In genomic region chr13:29423050-29423449, GRCh38 we compare ENCODE assay signal across 30 cellular contexts.
"Had no signal": no experiment of that assay in that cellular context is flagged by ENCODE, and none has a peak within 500 bp of the region (broad histone marks: within the 10 kb centered on the region; RNA-seq: fewer than 3 reads in every experiment).

No MANE protein-coding gene starts in this region.

- H3K4me2 ChIP-seq: smooth muscle cell had no signal

- H3K9me3 ChIP-seq: esophagus muscularis mucosa, gastroesophageal sphincter, heart right ventricle, mucosa of descending colon, prostate gland, right atrium auricular region, suprapubic skin had no signal

- H3K4me3 Mint-ChIP-seq: endodermal cell; mesothelial cell of epicardium; naive B cell; natural killer cell treated with Interleukin-12 subunit alpha and Interleukin-12 subunit beta and Interleukin-15 and Interleukin-18, amount 100 ng/mL, for 72 hours; neural crest cell; stimulated activated naive CD8-positive, alpha-beta T cell treated with anti-CD3 and anti-CD28 coated beads, Interleukin-15, amount 100 ng/mL, for 72 hours had no signal

- H3K36me3 Mint-ChIP-seq: mesothelial cell of epicardium; naive B cell; natural killer cell treated with Interleukin-12 subunit alpha and Interleukin-12 subunit beta and Interleukin-15 and Interleukin-18, amount 100 ng/mL, for 72 hours had no signal

- H3K27me3 ChIP-seq: right atrium auricular region had no signal

- H3K27ac Mint-ChIP-seq: endodermal cell; mesothelial cell of epicardium; naive B cell; natural killer cell treated with Interleukin-12 subunit alpha and Interleukin-12 subunit beta and Interleukin-15 and Interleukin-18, amount 100 ng/mL, for 72 hours; stimulated activated naive CD8-positive, alpha-beta T cell treated with anti-CD3 and anti-CD28 coated beads, Interleukin-15, amount 100 ng/mL, for 72 hours had no signal

- H3K36me3 ChIP-seq: esophagus muscularis mucosa, gastroesophageal sphincter, heart right ventricle, prostate gland, right atrium auricular region, suprapubic skin had no signal

- ATAC-seq: foreskin keratinocyte; gastroesophageal sphincter; heart right ventricle; left lobe of liver; mucosa of descending colon; natural killer cell treated with Interleukin-12 subunit alpha and Interleukin-12 subunit beta and Interleukin-15 and Interleukin-18, amount 100 ng/mL, for 72 hours; sciatic nerve; stimulated activated naive CD8-positive, alpha-beta T cell treated with anti-CD3 and anti-CD28 coated beads, Interleukin-15, amount 100 ng/mL, for 72 hours had no signal

- H3K9me3 Mint-ChIP-seq: endodermal cell; mesothelial cell of epicardium; natural killer cell treated with Interleukin-12 subunit alpha and Interleukin-12 subunit beta and Interleukin-15 and Interleukin-18, amount 100 ng/mL, for 72 hours; neural crest cell; stimulated activated naive CD8-positive, alpha-beta T cell treated with anti-CD3 and anti-CD28 coated beads, Interleukin-15, amount 100 ng/mL, for 72 hours had no signal

- H3K4me1 ChIP-seq: foreskin keratinocyte, prostate gland, right atrium auricular region had no signal

- FAIRE-seq: endothelial cell of umbilical vein, keratinocyte had no signal

- H3K4me1 Mint-ChIP-seq: naive B cell; stimulated activated naive CD8-positive, alpha-beta T cell treated with anti-CD3 and anti-CD28 coated beads, Interleukin-15, amount 100 ng/mL, for 72 hours had no signal

- H3K27ac ChIP-seq: dorsolateral prefrontal cortex, esophagus muscularis mucosa, foreskin keratinocyte, gastroesophageal sphincter, heart right ventricle, prostate gland, right atrium auricular region, suprapubic skin had no signal

- H3K4me3 ChIP-seq: dorsolateral prefrontal cortex, esophagus muscularis mucosa, gastroesophageal sphincter, heart right ventricle, mucosa of descending colon, prostate gland, right atrium auricular region, smooth muscle cell, suprapubic skin had no signal

- DNase-seq: dorsolateral prefrontal cortex; effector CD4-positive, alpha-beta T cell; endodermal cell; foreskin keratinocyte; heart right ventricle; hippocampal formation; mesenchymal stem cell; mucosa of descending colon; naive B cell; nucleus accumbens; stimulated activated CD4-positive, alpha-beta T cell treated with anti-CD3 and anti-CD28 coated beads, Interleukin-12 subunit alpha, Interleukin-12 subunit beta, amount 100 ng/mL, for 4 hours; stimulated activated CD4-positive, alpha-beta T cell treated with anti-CD3 and anti-CD28 coated beads, Interleukin-1b, Interleukin-23, amount 100 ng/mL, for 48 hours; stimulated activated CD4-positive, alpha-beta T cell treated with anti-CD3 and anti-CD28 coated beads, Interleukin-4, amount 100 ng/mL, for 1 hour; stimulated activated CD8-positive, alpha-beta memory T cell treated with anti-CD3 and anti-CD28 coated beads, Interleukin-4, amount 100 ng/mL, for 48 hours; stimulated activated naive CD4-positive, alpha-beta T cell; stimulated activated naive CD8-positive, alpha-beta T cell treated with anti-CD3 and anti-CD28 coated beads, Interleukin-15, amount 100 ng/mL, for 72 hours; trophoblast cell had no signal
